ENCODE assay signal across 9 cellular contexts in genomic region chr5:147188200-147189108, GRCh38. TPM values are rescaled to one million over a fixed set of nuclear protein-coding genes. Genes with fewer than 3 reads are reported as not detected.
A peak's percentile ranks its signal among the peaks of the same experiment; 100 is the strongest.
DNase-seq lines count a peak whose midpoint lies in the region; ATAC-seq and TF ChIP-seq lines count a peak whose summit lies in the region.
"Had no signal": no experiment of that assay in that cellular context is flagged by ENCODE, and none has a peak within 500 bp of the region (broad histone marks: within the 10 kb centered on the region; RNA-seq: fewer than 3 reads in every experiment).

No MANE protein-coding gene starts in this region.

- peak overlapping the region in 1 of 2 donors; percentile 63 for H3K4me3 Mint-ChIP-seq in activated T-cell treated with anti-CD3 and anti-CD28 coated beads, Interleukin-2, amount 50 U/mL, for 72 hours
- H3K4me3 Mint-ChIP-seq in osteocyte (ENCODE audit: unreplicated experiment), result peak overlapping the region; percentile 8

- H3K27ac Mint-ChIP-seq in activated T-cell treated with anti-CD3 and anti-CD28 coated beads, Interleukin-2, amount 50 U/mL, for 72 hours, result no peak overlapping the region
- H3K27ac Mint-ChIP-seq in osteocyte (ENCODE audit: unreplicated experiment), result no peak overlapping the region

- DNase-seq in DMS53 treated with DMSO at 0.1 percent for 48 hours (lab: John Stamatoyannopoulos, UW; ENCODE audit: unreplicated experiment), result peak; percentile 78
- peak; percentile 23 for DNase-seq in NCI-H526 treated with DMSO at 0.1 percent for 48 hours (lab: John Stamatoyannopoulos, UW)
- DNase-seq in activated T-cell treated with anti-CD3 and anti-CD28 coated beads, Interleukin-2, amount 50 U/mL, for 72 hours, result peak; percentile 37 to 68
- DNase-seq in foreskin keratinocyte, result peak; percentile 25 to 53
- no peak for DNase-seq in osteocyte (ENCODE audit: extremely low spot score, unreplicated experiment)

- H3K4me1 Mint-ChIP-seq in activated T-cell treated with anti-CD3 and anti-CD28 coated beads, Interleukin-2, amount 50 U/mL, for 72 hours (ENCODE audit: low read depth), result no peaks in the 10 kb centered on the region
- H3K4me1 Mint-ChIP-seq in osteocyte (ENCODE audit: unreplicated experiment), result peaks cover 3% of the 10 kb centered on the region

- TF ChIP-seq CTCF in foreskin keratinocyte (conservative IDR thresholded peaks at IDR 0.05) (peak; percentile 83), osteocyte (IDR thresholded peaks at IDR 0.05) (peak; percentile 91)

- peaks cover 5% of the 10 kb centered on the region for H3K27me3 Mint-ChIP-seq in activated T-cell treated with anti-CD3 and anti-CD28 coated beads, Interleukin-2, amount 50 U/mL, for 72 hours (ENCODE audit: low read depth)
- H3K27me3 Mint-ChIP-seq in osteocyte (ENCODE audit: unreplicated experiment), result peaks cover 22% of the 10 kb centered on the region

- no peaks in the 10 kb centered on the region for H3K9me3 Mint-ChIP-seq in activated T-cell treated with anti-CD3 and anti-CD28 coated beads, Interleukin-2, amount 50 U/mL, for 72 hours
- no peaks in the 10 kb centered on the region for H3K9me3 Mint-ChIP-seq in osteocyte (ENCODE audit: unreplicated experiment)

- H3K27ac ChIP-seq in foreskin keratinocyte, result no peak overlapping the region
- H3K27ac ChIP-seq: epithelial cell of prostate had no signal

- H3K36me3 Mint-ChIP-seq in activated T-cell treated with anti-CD3 and anti-CD28 coated beads, Interleukin-2, amount 50 U/mL, for 72 hours (ENCODE audit: insufficient read depth in 2 of 2), result no peaks in the 10 kb centered on the region
- H3K36me3 Mint-ChIP-seq in osteocyte (ENCODE audit: unreplicated experiment), result no peaks in the 10 kb centered on the region

- ATAC-seq in GM19452 (IDR thresholded peaks at IDR 0.05; ENCODE audit: unreplicated experiment) (peak; percentile 81), HG03520 (IDR thresholded peaks at IDR 0.05; ENCODE audit: unreplicated experiment) (peak; percentile 82), foreskin keratinocyte (peak; percentile 88)
- peak; percentile 47 to 57 for ATAC-seq in activated T-cell treated with anti-CD3 and anti-CD28 coated beads, Interleukin-2, amount 50 U/mL, for 72 hours (replicated peaks in 1 of 2)
- no peak for ATAC-seq in activated CD4-positive, CD25-positive, alpha-beta regulatory T cell treated with anti-CD3 and anti-CD28 coated beads, Interleukin-2, amount 50 U/mL, for 24 hours

- no peaks in the 10 kb centered on the region for H3K4me1 ChIP-seq in foreskin keratinocyte

- peaks cover 6% of the 10 kb centered on the region for H3K27me3 ChIP-seq in foreskin keratinocyte

RNA-seq across cellular contexts. Expression of gene STK32A, which starts 46.4 kb away (rescaled TPM):
- total RNA-seq in activated T-cell treated with anti-CD3 and anti-CD28 coated beads, Interleukin-2, amount 50 U/mL, for 72 hours, result not detected
- total RNA-seq in foreskin keratinocyte (under 0.01 TPM in 1 of 2 replicates, not detected in the other), osteocyte (not detected in 2 replicates)
- 0.07 TPM in 1 of 2 replicates, not detected in the other for polyA plus RNA-seq in foreskin keratinocyte

Comparison
In these comparisons a context has a peak if more than half of its experiments do, and no peak if none do; other contexts are left out.
1. ATAC-seq: peak in GM19452 (single experiment), HG03520 (single experiment), activated T-cell treated with anti-CD3 and anti-CD28 coated beads, Interleukin-2, amount 50 U/mL, for 72 hours (2 of 2) and foreskin keratinocyte (single experiment); none in activated CD4-positive, CD25-positive, alpha-beta regulatory T cell treated with anti-CD3 and anti-CD28 coated beads, Interleukin-2, amount 50 U/mL, for 24 hours (0 of 2).